In the genomic region with DNA sequence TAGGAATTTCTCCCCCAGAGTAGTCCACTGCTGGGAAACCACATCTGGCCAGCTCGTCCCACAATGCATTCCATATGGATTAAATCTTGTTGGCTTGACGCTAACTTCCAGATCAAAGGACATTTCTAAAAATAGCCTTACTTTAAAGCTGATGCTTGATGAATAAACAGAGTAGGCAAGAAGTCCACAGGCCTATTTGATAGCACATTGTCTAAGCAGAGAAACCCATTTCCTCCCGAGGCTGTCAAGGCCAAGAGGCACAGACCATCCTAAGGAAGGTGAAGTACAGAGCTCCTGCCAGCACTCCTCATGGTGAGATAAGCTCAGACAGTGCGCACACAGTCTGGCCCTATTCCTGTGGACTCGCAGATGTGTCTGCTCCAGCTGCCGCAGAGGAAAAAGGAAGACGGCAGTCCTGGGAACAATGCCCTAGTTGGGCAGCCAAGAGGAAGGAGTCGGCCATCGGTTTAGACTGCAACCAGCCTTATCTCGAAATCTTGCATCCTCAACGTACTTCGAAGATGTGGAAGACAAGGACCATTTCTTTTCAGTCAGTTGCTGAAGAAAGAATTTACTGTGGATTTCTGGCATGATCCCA, we compare ENCODE assay signal across 1 cellular context.
TF ChIP-seq lines count a peak whose summit lies in the region.

No MANE protein-coding gene starts in this region.

TF ChIP-seq in HCT116, 20 proteins besides CTCF, POLR2A, EP300 and RAD21 (continued from another document):
- TF ChIP-seq, protein P1, sequence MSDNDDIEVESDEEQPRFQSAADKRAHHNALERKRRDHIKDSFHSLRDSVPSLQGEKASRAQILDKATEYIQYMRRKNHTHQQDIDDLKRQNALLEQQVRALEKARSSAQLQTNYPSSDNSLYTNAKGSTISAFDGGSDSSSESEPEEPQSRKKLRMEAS (IDR thresholded peaks at IDR 0.05): no peak
- no peak for TF ChIP-seq ZFX (IDR thresholded peaks at IDR 0.05)
- 0 out of 2 replicates have a peak, but pooled peaks have one; percentile 12 for TF ChIP-seq SP1 (IDR thresholded peaks at IDR 0.05; ENCODE audit: low read depth)
